In genomic region chrX:135154688-135155087, GRCh38 we compare ENCODE assay signal across 15 cellular contexts. TPM values are rescaled to one million over a fixed set of nuclear protein-coding genes. Genes with fewer than 3 reads are reported as not detected.
"Had no signal": no experiment of that assay in that cellular context is flagged by ENCODE, and none has a peak within 500 bp of the region (broad histone marks: within the 10 kb centered on the region; RNA-seq: fewer than 3 reads in every experiment).

No MANE protein-coding gene starts in this region.

RNA-seq across cellular contexts. Expression of gene CT55, which starts 16.5 kb away (rescaled TPM):
- total RNA-seq: activated B cell treated with CpG ODN at 0.5 μM for 24 hours; activated CD4-positive, alpha-beta memory T cell treated with anti-CD3 and anti-CD28 coated beads for 36 hours; activated CD4-positive, alpha-beta memory T cell treated with anti-CD3 and anti-CD28 coated beads, Interleukin-2, amount 10 ng/mL, durations not matched to agents 7 days and 5 days; activated CD4-positive, alpha-beta T cell treated with anti-CD3 and anti-CD28 coated beads for 36 hours; activated CD4-positive, alpha-beta T cell treated with anti-CD3 and anti-CD28 coated beads, Interleukin-2, amount 10 ng/mL, durations not matched to agents 24 days and 14 days; activated CD4-positive, alpha-beta T cell treated with anti-CD3 and anti-CD28 coated beads, Interleukin-2, amount 10 ng/mL, durations not matched to agents 7 days and 5 days; activated CD8-positive, alpha-beta memory T cell treated with anti-CD3 and anti-CD28 coated beads for 36 hours; activated CD8-positive, alpha-beta memory T cell treated with anti-CD3 and anti-CD28 coated beads, Interleukin-2, amount 10 ng/mL, durations not matched to agents 7 days and 5 days; activated CD8-positive, alpha-beta T cell treated with anti-CD3 and anti-CD28 coated beads for 36 hours; activated CD8-positive, alpha-beta T cell treated with anti-CD3 and anti-CD28 coated beads, Interleukin-2, amount 10 ng/mL, durations not matched to agents 7 days and 5 days; T-cell; T-helper 1 cell treated with Interleukin-12 subunit alpha and Interleukin-12 subunit beta and Interleukin-4 antibody, amounts not matched to agents 30 ng/mL and 1 ng/mL, for 36 hours; T-helper 17 cell; T-helper 2 cell treated with Interferon-gamma antibody and Interleukin-4, amounts not matched to agents 100 ng/mL and 5 ng/mL, for 36 hours had no signal

RNA-seq across cellular contexts. Expression of gene ETDB, which starts 34.4 kb away (rescaled TPM):
- total RNA-seq: activated B cell treated with CpG ODN at 0.5 μM for 24 hours; activated CD4-positive, alpha-beta memory T cell treated with anti-CD3 and anti-CD28 coated beads for 36 hours; activated CD4-positive, alpha-beta memory T cell treated with anti-CD3 and anti-CD28 coated beads, Interleukin-2, amount 10 ng/mL, durations not matched to agents 7 days and 5 days; activated CD4-positive, alpha-beta T cell treated with anti-CD3 and anti-CD28 coated beads for 36 hours; activated CD4-positive, alpha-beta T cell treated with anti-CD3 and anti-CD28 coated beads, Interleukin-2, amount 10 ng/mL, durations not matched to agents 24 days and 14 days; activated CD4-positive, alpha-beta T cell treated with anti-CD3 and anti-CD28 coated beads, Interleukin-2, amount 10 ng/mL, durations not matched to agents 7 days and 5 days; activated CD8-positive, alpha-beta memory T cell treated with anti-CD3 and anti-CD28 coated beads for 36 hours; activated CD8-positive, alpha-beta memory T cell treated with anti-CD3 and anti-CD28 coated beads, Interleukin-2, amount 10 ng/mL, durations not matched to agents 7 days and 5 days; activated CD8-positive, alpha-beta T cell treated with anti-CD3 and anti-CD28 coated beads for 36 hours; activated CD8-positive, alpha-beta T cell treated with anti-CD3 and anti-CD28 coated beads, Interleukin-2, amount 10 ng/mL, durations not matched to agents 7 days and 5 days; T-cell; T-helper 1 cell treated with Interleukin-12 subunit alpha and Interleukin-12 subunit beta and Interleukin-4 antibody, amounts not matched to agents 30 ng/mL and 1 ng/mL, for 36 hours; T-helper 17 cell; T-helper 2 cell treated with Interferon-gamma antibody and Interleukin-4, amounts not matched to agents 100 ng/mL and 5 ng/mL, for 36 hours; WTC11 had no signal

RNA-seq across cellular contexts. Expression of gene SMIM10L2B, which starts 56.2 kb away (rescaled TPM):
- total RNA-seq: activated CD8-positive, alpha-beta memory T cell treated with anti-CD3 and anti-CD28 coated beads, Interleukin-2, amount 10 ng/mL, durations not matched to agents 7 days and 5 days; activated CD8-positive, alpha-beta T cell treated with anti-CD3 and anti-CD28 coated beads, Interleukin-2, amount 10 ng/mL, durations not matched to agents 7 days and 5 days; T-helper 1 cell treated with Interleukin-12 subunit alpha and Interleukin-12 subunit beta and Interleukin-4 antibody, amounts not matched to agents 30 ng/mL and 1 ng/mL, for 36 hours; T-helper 2 cell treated with Interferon-gamma antibody and Interleukin-4, amounts not matched to agents 100 ng/mL and 5 ng/mL, for 36 hours had no signal
